ENCODE assay signal across 2 cellular contexts in the genomic region with DNA sequence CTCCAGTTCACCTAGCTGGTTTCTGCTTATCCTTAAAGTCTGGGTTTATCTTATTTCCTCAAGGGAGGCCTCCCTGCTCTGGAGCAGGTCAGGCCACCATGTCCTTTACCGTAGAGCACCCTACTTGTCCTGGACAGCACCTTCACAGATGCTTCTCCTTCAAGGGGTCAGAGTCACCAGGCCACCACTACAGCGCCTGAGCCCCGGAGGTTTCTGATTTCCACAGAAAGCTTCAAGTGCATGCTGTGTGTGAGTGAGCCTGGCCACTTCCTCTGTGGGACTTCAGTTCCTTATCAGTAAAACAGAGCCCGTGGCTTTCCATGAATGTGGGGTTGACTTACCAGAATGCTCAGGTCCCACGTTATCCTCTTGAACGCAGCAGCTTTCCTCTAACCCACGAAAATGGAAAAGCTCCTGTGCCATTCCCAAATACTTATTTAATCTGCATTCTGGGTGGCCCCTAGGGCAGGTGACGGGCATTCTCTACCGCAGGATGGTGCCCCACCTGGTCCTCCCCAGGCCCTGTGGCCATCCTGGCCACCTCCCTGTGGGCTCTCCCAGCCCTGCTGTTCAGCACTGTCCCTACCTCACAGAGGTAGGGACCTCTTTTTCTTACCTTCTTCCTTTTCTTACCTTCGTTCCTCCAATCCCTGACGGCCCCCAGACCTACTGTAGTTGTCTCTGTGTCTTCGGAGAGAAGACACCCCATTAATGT.
TF ChIP-seq lines count a peak whose summit lies in the region.

No MANE protein-coding gene starts in this region.

TF ChIP-seq in GM23338, 12 proteins besides CTCF, POLR2A, EP300 and RAD21:
- no peak for TF ChIP-seq ZNF114 (CRISPR knock-in tag; IDR thresholded peaks at IDR 0.05)
- TF ChIP-seq ZNF331 (CRISPR knock-in tag; IDR thresholded peaks at IDR 0.05; ENCODE audit: low read depth): no peak
- no peak for TF ChIP-seq NANOG (IDR thresholded peaks at IDR 0.05; ENCODE audit: borderline replicate concordance)

TF ChIP-seq in IMR-90, 13 proteins besides CTCF, POLR2A, EP300 and RAD21:
- TF ChIP-seq MAFK (IDR thresholded peaks at IDR 0.05; ENCODE audit: low read depth, low read length) (no peak), CHD1 (IDR thresholded peaks at IDR 0.05; ENCODE audit: low read depth, low read length) (no peak), BHLHE40 (IDR thresholded peaks at IDR 0.05; ENCODE audit: low read depth, low read length) (no peak), MAZ (IDR thresholded peaks at IDR 0.05; ENCODE audit: borderline replicate concordance, low read depth, low read length) (no peak), NFE2L2 (IDR thresholded peaks at IDR 0.05; ENCODE audit: low read depth, low read length) (no peak), SMC3 (IDR thresholded peaks at IDR 0.05; ENCODE audit: low read depth, low read length) (no peak), CEBPB (IDR thresholded peaks at IDR 0.05; ENCODE audit: low read depth, low read length) (no peak), FOS (IDR thresholded peaks at IDR 0.05; ENCODE audit: low read depth, low read length) (no peak), MXI1 (IDR thresholded peaks at IDR 0.05; ENCODE audit: borderline replicate concordance, low read depth, low read length) (no peak), RFX5 (IDR thresholded peaks at IDR 0.05; ENCODE audit: low read depth, low read length) (no peak), RCOR1 (IDR thresholded peaks at IDR 0.05; ENCODE audit: insufficient replicate concordance, low read length) (no peak)
- TF ChIP-seq, protein P1, sequence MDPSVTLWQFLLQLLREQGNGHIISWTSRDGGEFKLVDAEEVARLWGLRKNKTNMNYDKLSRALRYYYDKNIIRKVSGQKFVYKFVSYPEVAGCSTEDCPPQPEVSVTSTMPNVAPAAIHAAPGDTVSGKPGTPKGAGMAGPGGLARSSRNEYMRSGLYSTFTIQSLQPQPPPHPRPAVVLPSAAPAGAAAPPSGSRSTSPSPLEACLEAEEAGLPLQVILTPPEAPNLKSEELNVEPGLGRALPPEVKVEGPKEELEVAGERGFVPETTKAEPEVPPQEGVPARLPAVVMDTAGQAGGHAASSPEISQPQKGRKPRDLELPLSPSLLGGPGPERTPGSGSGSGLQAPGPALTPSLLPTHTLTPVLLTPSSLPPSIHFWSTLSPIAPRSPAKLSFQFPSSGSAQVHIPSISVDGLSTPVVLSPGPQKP (IDR thresholded peaks at IDR 0.05; ENCODE audit: borderline replicate concordance, low read depth, low read length): no peak
- TF ChIP-seq, protein P2, sequence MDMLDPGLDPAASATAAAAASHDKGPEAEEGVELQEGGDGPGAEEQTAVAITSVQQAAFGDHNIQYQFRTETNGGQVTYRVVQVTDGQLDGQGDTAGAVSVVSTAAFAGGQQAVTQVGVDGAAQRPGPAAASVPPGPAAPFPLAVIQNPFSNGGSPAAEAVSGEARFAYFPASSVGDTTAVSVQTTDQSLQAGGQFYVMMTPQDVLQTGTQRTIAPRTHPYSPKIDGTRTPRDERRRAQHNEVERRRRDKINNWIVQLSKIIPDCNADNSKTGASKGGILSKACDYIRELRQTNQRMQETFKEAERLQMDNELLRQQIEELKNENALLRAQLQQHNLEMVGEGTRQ (IDR thresholded peaks at IDR 0.05; ENCODE audit: low read depth, low read length): no peak
TF ChIP-seq in IMR-90: peak in this region for 0.
